Comparison of ENCODE assay signal across 2 cellular contexts in the genomic region with DNA sequence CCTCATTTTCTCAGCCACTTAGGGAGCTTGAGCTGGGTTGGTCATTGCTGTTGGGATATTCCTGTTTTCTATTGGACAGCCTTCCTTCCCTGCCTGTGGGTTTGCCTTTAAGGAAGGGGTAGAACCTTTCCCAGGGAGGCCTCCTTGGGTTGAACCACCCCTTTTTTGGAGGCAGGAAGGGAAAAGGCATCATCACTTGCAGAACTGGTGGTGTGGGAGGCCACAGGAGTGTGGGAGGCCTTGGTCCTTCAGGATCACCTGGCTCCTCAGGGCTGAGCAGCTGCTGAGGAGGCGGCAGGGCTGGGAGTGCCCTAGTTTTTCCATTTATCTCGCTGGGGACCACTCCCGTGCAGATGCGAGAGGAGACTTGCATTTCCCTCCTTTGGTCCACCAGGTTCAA.
TF ChIP-seq lines count a peak whose summit lies in the region.

No MANE protein-coding gene starts in this region.

TF ChIP-seq in IMR-90, 13 proteins besides CTCF, POLR2A, EP300 and RAD21:
- TF ChIP-seq MAZ (IDR thresholded peaks at IDR 0.05; ENCODE audit: borderline replicate concordance, low read depth, low read length) (no peak), CEBPB (IDR thresholded peaks at IDR 0.05; ENCODE audit: low read depth, low read length) (no peak), RCOR1 (IDR thresholded peaks at IDR 0.05; ENCODE audit: insufficient replicate concordance, low read length) (no peak), MAFK (IDR thresholded peaks at IDR 0.05; ENCODE audit: low read depth, low read length) (no peak), RFX5 (IDR thresholded peaks at IDR 0.05; ENCODE audit: low read depth, low read length) (no peak), MXI1 (IDR thresholded peaks at IDR 0.05; ENCODE audit: borderline replicate concordance, low read depth, low read length) (no peak), FOS (IDR thresholded peaks at IDR 0.05; ENCODE audit: low read depth, low read length) (no peak), SMC3 (IDR thresholded peaks at IDR 0.05; ENCODE audit: low read depth, low read length) (no peak), CHD1 (IDR thresholded peaks at IDR 0.05; ENCODE audit: low read depth, low read length) (no peak), BHLHE40 (IDR thresholded peaks at IDR 0.05; ENCODE audit: low read depth, low read length) (no peak), NFE2L2 (IDR thresholded peaks at IDR 0.05; ENCODE audit: low read depth, low read length) (no peak)
- TF ChIP-seq, protein P1, sequence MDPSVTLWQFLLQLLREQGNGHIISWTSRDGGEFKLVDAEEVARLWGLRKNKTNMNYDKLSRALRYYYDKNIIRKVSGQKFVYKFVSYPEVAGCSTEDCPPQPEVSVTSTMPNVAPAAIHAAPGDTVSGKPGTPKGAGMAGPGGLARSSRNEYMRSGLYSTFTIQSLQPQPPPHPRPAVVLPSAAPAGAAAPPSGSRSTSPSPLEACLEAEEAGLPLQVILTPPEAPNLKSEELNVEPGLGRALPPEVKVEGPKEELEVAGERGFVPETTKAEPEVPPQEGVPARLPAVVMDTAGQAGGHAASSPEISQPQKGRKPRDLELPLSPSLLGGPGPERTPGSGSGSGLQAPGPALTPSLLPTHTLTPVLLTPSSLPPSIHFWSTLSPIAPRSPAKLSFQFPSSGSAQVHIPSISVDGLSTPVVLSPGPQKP (IDR thresholded peaks at IDR 0.05; ENCODE audit: borderline replicate concordance, low read depth, low read length): no peak
- TF ChIP-seq, protein P2, sequence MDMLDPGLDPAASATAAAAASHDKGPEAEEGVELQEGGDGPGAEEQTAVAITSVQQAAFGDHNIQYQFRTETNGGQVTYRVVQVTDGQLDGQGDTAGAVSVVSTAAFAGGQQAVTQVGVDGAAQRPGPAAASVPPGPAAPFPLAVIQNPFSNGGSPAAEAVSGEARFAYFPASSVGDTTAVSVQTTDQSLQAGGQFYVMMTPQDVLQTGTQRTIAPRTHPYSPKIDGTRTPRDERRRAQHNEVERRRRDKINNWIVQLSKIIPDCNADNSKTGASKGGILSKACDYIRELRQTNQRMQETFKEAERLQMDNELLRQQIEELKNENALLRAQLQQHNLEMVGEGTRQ (IDR thresholded peaks at IDR 0.05; ENCODE audit: low read depth, low read length): no peak

TF ChIP-seq in neural cell, 6 proteins besides CTCF, POLR2A, EP300 and RAD21:
- TF ChIP-seq MXI1 (conservative IDR thresholded peaks at IDR 0.05; ENCODE audit: poor library complexity, severe bottlenecking): no peak
- TF ChIP-seq TAF1 (IDR thresholded peaks at IDR 0.05; ENCODE audit: low read depth): no peak
- TF ChIP-seq, protein P3, sequence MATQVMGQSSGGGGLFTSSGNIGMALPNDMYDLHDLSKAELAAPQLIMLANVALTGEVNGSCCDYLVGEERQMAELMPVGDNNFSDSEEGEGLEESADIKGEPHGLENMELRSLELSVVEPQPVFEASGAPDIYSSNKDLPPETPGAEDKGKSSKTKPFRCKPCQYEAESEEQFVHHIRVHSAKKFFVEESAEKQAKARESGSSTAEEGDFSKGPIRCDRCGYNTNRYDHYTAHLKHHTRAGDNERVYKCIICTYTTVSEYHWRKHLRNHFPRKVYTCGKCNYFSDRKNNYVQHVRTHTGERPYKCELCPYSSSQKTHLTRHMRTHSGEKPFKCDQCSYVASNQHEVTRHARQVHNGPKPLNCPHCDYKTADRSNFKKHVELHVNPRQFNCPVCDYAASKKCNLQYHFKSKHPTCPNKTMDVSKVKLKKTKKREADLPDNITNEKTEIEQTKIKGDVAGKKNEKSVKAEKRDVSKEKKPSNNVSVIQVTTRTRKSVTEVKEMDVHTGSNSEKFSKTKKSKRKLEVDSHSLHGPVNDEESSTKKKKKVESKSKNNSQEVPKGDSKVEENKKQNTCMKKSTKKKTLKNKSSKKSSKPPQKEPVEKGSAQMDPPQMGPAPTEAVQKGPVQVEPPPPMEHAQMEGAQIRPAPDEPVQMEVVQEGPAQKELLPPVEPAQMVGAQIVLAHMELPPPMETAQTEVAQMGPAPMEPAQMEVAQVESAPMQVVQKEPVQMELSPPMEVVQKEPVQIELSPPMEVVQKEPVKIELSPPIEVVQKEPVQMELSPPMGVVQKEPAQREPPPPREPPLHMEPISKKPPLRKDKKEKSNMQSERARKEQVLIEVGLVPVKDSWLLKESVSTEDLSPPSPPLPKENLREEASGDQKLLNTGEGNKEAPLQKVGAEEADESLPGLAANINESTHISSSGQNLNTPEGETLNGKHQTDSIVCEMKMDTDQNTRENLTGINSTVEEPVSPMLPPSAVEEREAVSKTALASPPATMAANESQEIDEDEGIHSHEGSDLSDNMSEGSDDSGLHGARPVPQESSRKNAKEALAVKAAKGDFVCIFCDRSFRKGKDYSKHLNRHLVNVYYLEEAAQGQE (IDR thresholded peaks at IDR 0.05; ENCODE audit: borderline replicate concordance): no peak
- no peak for TF ChIP-seq SMC3 (conservative IDR thresholded peaks at IDR 0.05; ENCODE audit: poor library complexity)
- TF ChIP-seq POLR2AphosphoS5 (IDR thresholded peaks at IDR 0.05): no peak
- TF ChIP-seq EZH2 (IDR thresholded peaks at IDR 0.05; ENCODE audit: borderline replicate concordance, insufficient read depth, low read length, poor library complexity, severe bottlenecking): no peak
TF ChIP-seq in neural cell: peak in this region for 0.
